In the genomic region with DNA sequence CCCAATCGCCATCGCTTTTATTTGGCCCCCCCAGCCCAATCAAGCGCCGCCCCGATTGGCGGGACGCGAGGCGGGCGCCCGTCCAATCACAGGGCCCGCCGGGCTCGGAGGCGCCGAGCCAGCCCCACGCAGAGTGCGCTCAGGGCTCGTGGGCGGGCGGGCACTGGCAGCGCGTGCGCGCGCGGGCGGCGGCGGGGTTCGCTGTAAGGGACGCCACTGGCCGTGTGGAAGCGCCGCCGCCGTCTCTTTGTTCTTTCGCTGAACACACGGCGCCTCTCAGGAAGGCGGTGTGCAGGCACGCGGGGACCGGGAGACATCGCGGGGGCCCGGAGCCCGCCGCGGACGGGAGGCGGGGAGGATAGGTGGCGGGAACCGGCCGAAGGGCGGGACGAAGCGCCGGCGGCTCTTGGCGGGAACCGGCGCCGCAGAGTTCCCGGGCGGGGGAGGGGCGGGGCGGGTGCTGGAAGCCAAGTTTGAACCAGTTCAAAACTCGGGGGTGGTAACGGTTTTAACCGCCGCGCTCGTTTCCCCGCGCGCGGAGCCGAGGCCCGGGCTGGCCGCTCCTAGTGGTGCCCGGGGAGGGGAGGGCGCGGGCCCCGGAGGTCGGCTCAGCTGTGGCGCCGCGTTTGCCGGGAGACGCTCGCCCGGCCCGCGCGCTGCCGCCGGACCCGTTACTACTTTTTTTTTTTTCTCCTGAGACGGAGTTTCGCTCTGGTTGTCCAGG, we compare ENCODE assay signal across 8 cellular contexts. TPM values are rescaled to one million over a fixed set of nuclear protein-coding genes. Genes with fewer than 3 reads are reported as not detected.
DNase-seq lines count a peak whose midpoint lies in the region; ATAC-seq and TF ChIP-seq lines count a peak whose summit lies in the region.

No MANE protein-coding gene starts in this region.

- no peaks in the 10 kb centered on the region for H3K27me3 Mint-ChIP-seq in activated naive CD8-positive, alpha-beta T cell treated with anti-CD3 and anti-CD28 coated beads, Interleukin-2, amount 50 U/mL, for 24 hours
- no peaks in the 10 kb centered on the region for H3K27me3 Mint-ChIP-seq in type B pancreatic cell

- no peaks in the 10 kb centered on the region for H3K36me3 ChIP-seq in SU-DHL-6 (ENCODE audit: low read length)

- DNase-seq in NCI-H1105 (lab: John Stamatoyannopoulos, UW) (peak; percentile 89), cardiac septum (ENCODE audit: low spot score) (peak; percentile 95), pons (ENCODE audit: low spot score) (peak; percentile 89), type B pancreatic cell (ENCODE audit: extremely low spot score, unreplicated experiment) (peak; percentile 95)
- DNase-seq in activated naive CD8-positive, alpha-beta T cell treated with anti-CD3 and anti-CD28 coated beads, Interleukin-2, amount 50 U/mL, for 24 hours, result peak; percentile 94

- peaks cover 38% of the 10 kb centered on the region for H3K4me1 Mint-ChIP-seq in activated naive CD8-positive, alpha-beta T cell treated with anti-CD3 and anti-CD28 coated beads, Interleukin-2, amount 50 U/mL, for 24 hours
- peaks cover 10% of the 10 kb centered on the region for H3K4me1 Mint-ChIP-seq in type B pancreatic cell (ENCODE audit: unreplicated experiment)

- no peak for TF ChIP-seq CTCF in GM12875 (IDR thresholded peaks at IDR 0.05; ENCODE audit: borderline replicate concordance, insufficient read depth, low read depth, low read length)
- TF ChIP-seq CTCF in SU-DHL-6 (IDR thresholded peaks at IDR 0.05; ENCODE audit: insufficient read depth, low read length, poor library complexity, severe bottlenecking), result no peak
- TF ChIP-seq CTCF in type B pancreatic cell (conservative IDR thresholded peaks at IDR 0.05), result no peak

- H3K27ac ChIP-seq in SU-DHL-6 (ENCODE audit: low read depth, low read length), result peak overlapping the region; percentile 83

- intact Hi-C loops in cardiac septum (cut with DNase I), result loop anchor here (2.0 kb wide), 2 partner anchors 56 to 186 kb away; a partner anchor contains a TSS

- H3K79me2 ChIP-seq in SU-DHL-6 (ENCODE audit: insufficient read depth, low read length), result peaks cover 43% of the 10 kb centered on the region

- H2AFZ ChIP-seq in SU-DHL-6 (ENCODE audit: low read depth, low read length, severe bottlenecking), result peak overlapping the region; percentile 35

- H3K9me3 ChIP-seq in SU-DHL-6 (ENCODE audit: insufficient read depth, low read length), result no peaks in the 10 kb centered on the region

- H3K4me3 Mint-ChIP-seq in activated naive CD8-positive, alpha-beta T cell treated with anti-CD3 and anti-CD28 coated beads, Interleukin-2, amount 50 U/mL, for 24 hours, result peak overlapping the region; percentile 95
- peak overlapping the region; percentile 93 for H3K4me3 Mint-ChIP-seq in type B pancreatic cell

- H4K20me1 ChIP-seq in SU-DHL-6 (ENCODE audit: low read depth, low read length), result peaks cover 30% of the 10 kb centered on the region

- H3K27ac Mint-ChIP-seq in activated naive CD8-positive, alpha-beta T cell treated with anti-CD3 and anti-CD28 coated beads, Interleukin-2, amount 50 U/mL, for 24 hours, result peak overlapping the region; percentile 98
- H3K27ac Mint-ChIP-seq in type B pancreatic cell, result peak overlapping the region; percentile 89

- peak overlapping the region; percentile 62 for H3K4me2 ChIP-seq in SU-DHL-6 (ENCODE audit: low read depth, low read length, poor library complexity, severe bottlenecking)

- peak; percentile 92 for ATAC-seq in HG02642 (IDR thresholded peaks at IDR 0.05; ENCODE audit: poor library complexity, unreplicated experiment)
- peak; percentile 95 for ATAC-seq in activated naive CD8-positive, alpha-beta T cell treated with anti-CD3 and anti-CD28 coated beads, Interleukin-2, amount 50 U/mL, for 24 hours

- peaks cover 34% of the 10 kb centered on the region for H3K36me3 Mint-ChIP-seq in activated naive CD8-positive, alpha-beta T cell treated with anti-CD3 and anti-CD28 coated beads, Interleukin-2, amount 50 U/mL, for 24 hours (ENCODE audit: low read depth)
- peaks cover 4% of the 10 kb centered on the region for H3K36me3 Mint-ChIP-seq in type B pancreatic cell

- peak overlapping the region; percentile 91 for H3K4me3 ChIP-seq in GM12875 (ENCODE audit: low read depth, low read length)
- H3K4me3 ChIP-seq in SU-DHL-6 (ENCODE audit: insufficient read depth, low read length, poor library complexity, severe bottlenecking), result peak overlapping the region; percentile 71

- no peaks in the 10 kb centered on the region for H3K9me3 Mint-ChIP-seq in activated naive CD8-positive, alpha-beta T cell treated with anti-CD3 and anti-CD28 coated beads, Interleukin-2, amount 50 U/mL, for 24 hours
- H3K9me3 Mint-ChIP-seq in type B pancreatic cell, result no peaks in the 10 kb centered on the region

- peak overlapping the region; percentile 99 for H3K9ac ChIP-seq in SU-DHL-6 (ENCODE audit: low read length)

- peaks cover 15% of the 10 kb centered on the region for H3F3A ChIP-seq in SU-DHL-6 (ENCODE audit: insufficient read depth)

- H3K27me3 ChIP-seq in SU-DHL-6 (ENCODE audit: low read length), result no peaks in the 10 kb centered on the region

- H3K9me2 ChIP-seq in SU-DHL-6 (replicated peaks; ENCODE audit: insufficient read depth, low read length), result no peaks in the 10 kb centered on the region

RNA-seq across cellular contexts. Expression of a gene that starts 0.4 kb away (rescaled TPM):
- 1.5 TPM for total RNA-seq in cardiac septum
- 19.2 and 49.6 TPM in 2 replicates for total RNA-seq in type B pancreatic cell (ENCODE audit: low replicate concordance)

Comparison
In these comparisons a context has a peak if more than half of its experiments do, and no peak if none do; other contexts are left out.
1. Peak in every context shown above with its lines: DNase-seq, ATAC-seq, H3K4me3 ChIP-seq and H3K27ac ChIP-seq.